Comparison of ENCODE assay signal across 1 cellular context in genomic region chr19:2791440-2791839, GRCh38.
TF ChIP-seq lines count a peak whose summit lies in the region.

No MANE protein-coding gene starts in this region.

TF ChIP-seq in K562, 482 proteins besides CTCF, POLR2A, EP300 and RAD21:
- TF ChIP-seq POLR2G (IDR thresholded peaks at IDR 0.05; ENCODE audit: low read depth, low read length) (0 out of 2 replicates have a peak, but pooled peaks have one; percentile 24), NONO (IDR thresholded peaks at IDR 0.05; ENCODE audit: low read depth in 2 of 2, low read length in 1 of 2) (no peak), RBM39 (optimal IDR thresholded peaks at IDR 0.05; ENCODE audit: low read depth, low read length) (no peak), EWSR1 (IDR thresholded peaks at IDR 0.05; ENCODE audit: borderline replicate concordance, low read depth, partially characterized antibody) (no peak), NELFE (IDR thresholded peaks at IDR 0.05; ENCODE audit: insufficient read depth, insufficient read length) (no peak)
- TF ChIP-seq, protein P1, sequence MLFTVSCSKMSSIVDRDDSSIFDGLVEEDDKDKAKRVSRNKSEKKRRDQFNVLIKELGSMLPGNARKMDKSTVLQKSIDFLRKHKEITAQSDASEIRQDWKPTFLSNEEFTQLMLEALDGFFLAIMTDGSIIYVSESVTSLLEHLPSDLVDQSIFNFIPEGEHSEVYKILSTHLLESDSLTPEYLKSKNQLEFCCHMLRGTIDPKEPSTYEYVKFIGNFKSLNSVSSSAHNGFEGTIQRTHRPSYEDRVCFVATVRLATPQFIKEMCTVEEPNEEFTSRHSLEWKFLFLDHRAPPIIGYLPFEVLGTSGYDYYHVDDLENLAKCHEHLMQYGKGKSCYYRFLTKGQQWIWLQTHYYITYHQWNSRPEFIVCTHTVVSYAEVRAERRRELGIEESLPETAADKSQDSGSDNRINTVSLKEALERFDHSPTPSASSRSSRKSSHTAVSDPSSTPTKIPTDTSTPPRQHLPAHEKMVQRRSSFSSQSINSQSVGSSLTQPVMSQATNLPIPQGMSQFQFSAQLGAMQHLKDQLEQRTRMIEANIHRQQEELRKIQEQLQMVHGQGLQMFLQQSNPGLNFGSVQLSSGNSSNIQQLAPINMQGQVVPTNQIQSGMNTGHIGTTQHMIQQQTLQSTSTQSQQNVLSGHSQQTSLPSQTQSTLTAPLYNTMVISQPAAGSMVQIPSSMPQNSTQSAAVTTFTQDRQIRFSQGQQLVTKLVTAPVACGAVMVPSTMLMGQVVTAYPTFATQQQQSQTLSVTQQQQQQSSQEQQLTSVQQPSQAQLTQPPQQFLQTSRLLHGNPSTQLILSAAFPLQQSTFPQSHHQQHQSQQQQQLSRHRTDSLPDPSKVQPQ (CRISPR knock-in tag; IDR thresholded peaks at IDR 0.05; ENCODE audit: borderline replicate concordance), result no peak
